Comparison of ENCODE assay signal across 11 cellular contexts in genomic region chr9:111783424-111783823, GRCh38. TPM values are rescaled to one million over a fixed set of nuclear protein-coding genes. Genes with fewer than 3 reads are reported as not detected.
"Had no signal": no experiment of that assay in that cellular context is flagged by ENCODE, and none has a peak within 500 bp of the region (broad histone marks: within the 10 kb centered on the region; RNA-seq: fewer than 3 reads in every experiment).

No MANE protein-coding gene starts in this region.

- H3K36me3 ChIP-seq: HAP-1 had no signal

- DNase-seq: H7, HFFc6, IMR-90, KG1 had no signal

- H3K4me1 ChIP-seq: HAP-1 had no signal

- H2AFZ ChIP-seq: GM23338 had no signal

- H3K4me3 ChIP-seq: GM23338, HAP-1, K562 had no signal

- FAIRE-seq: H1, HTR-8/SVneo, K562 had no signal

- H3K9me3 ChIP-seq: HAP-1 had no signal

- ATAC-seq: GM23338, HCT116, K562 had no signal

- H3K4me2 ChIP-seq: GM23338 had no signal

RNA-seq across cellular contexts. Expression of gene SHOC1, which starts 11.3 kb away (rescaled TPM):
- total RNA-seq: GM23338, H1, H7, HFFc6, HT-29, IMR-90 had no signal
- polyA plus RNA-seq: H1 had no signal
